ENCODE assay signal across 10 cellular contexts in genomic region chrX:101219840-101220191, GRCh38. TPM values are rescaled to one million over a fixed set of nuclear protein-coding genes. Genes with fewer than 3 reads are reported as not detected.
A peak's percentile ranks its signal among the peaks of the same experiment; 100 is the strongest.
DNase-seq lines count a peak whose midpoint lies in the region; ATAC-seq and TF ChIP-seq lines count a peak whose summit lies in the region.
"Had no signal": no experiment of that assay in that cellular context is flagged by ENCODE, and none has a peak within 500 bp of the region (broad histone marks: within the 10 kb centered on the region; RNA-seq: fewer than 3 reads in every experiment).

No MANE protein-coding gene starts in this region.

- no peak for ATAC-seq in HG02973 (IDR thresholded peaks at IDR 0.05; ENCODE audit: unreplicated experiment)
- ATAC-seq: lower lobe of right lung had no signal

- H3K27ac ChIP-seq in CD4-positive, alpha-beta memory T cell (ENCODE audit: low read depth, low read length) = no peak overlapping the region
- H3K27ac ChIP-seq in coronary artery (no peak overlapping the region), left ventricle myocardium inferior (replicated peaks) (no peak overlapping the region)
- H3K27ac ChIP-seq: lower lobe of right lung had no signal

- H3K9me3 Mint-ChIP-seq in CD4-positive, alpha-beta memory T cell = peaks cover 0 to 1% (median 0%) of the 10 kb centered on the region in 8 donors
- H3K9me3 Mint-ChIP-seq in nephron progenitor cell = peaks cover 50% of the 10 kb centered on the region

- POLR2A ChIA-PET in CD4-positive, alpha-beta memory T cell (lab: Charles Lee; ENCODE audit: partially characterized antibody) = no interaction called here

- no peaks in the 10 kb centered on the region for H3K36me3 Mint-ChIP-seq in CD4-positive, alpha-beta memory T cell
- no peaks in the 10 kb centered on the region for H3K36me3 Mint-ChIP-seq in nephron progenitor cell (ENCODE audit: low read depth)

- H3K4me1 ChIP-seq in CD4-positive, alpha-beta memory T cell (ENCODE audit: insufficient read depth, low read length) = no peaks in the 10 kb centered on the region
- H3K4me1 ChIP-seq in left ventricle myocardium inferior = no peaks in the 10 kb centered on the region
- H3K4me1 ChIP-seq: lower lobe of right lung had no signal

- H3K4me1 Mint-ChIP-seq in CD4-positive, alpha-beta memory T cell = peaks cover 3 to 17% (median 9%) of the 10 kb centered on the region in 4 donors
- H3K4me1 Mint-ChIP-seq in nephron progenitor cell = peaks cover 19% of the 10 kb centered on the region

- no peak for TF ChIP-seq CTCF in coronary artery (IDR thresholded peaks at IDR 0.05)
- no peak for TF ChIP-seq CTCF in nephron progenitor cell (IDR thresholded peaks at IDR 0.05)
- TF ChIP-seq CTCF in left ventricle myocardium inferior (IDR thresholded peaks at IDR 0.05; ENCODE audit: borderline replicate concordance) = no peak

- H3K36me3 ChIP-seq in CD4-positive, alpha-beta memory T cell (ENCODE audit: insufficient read depth, low read length) = no peaks in the 10 kb centered on the region
- no peaks in the 10 kb centered on the region for H3K36me3 ChIP-seq in left ventricle myocardium inferior
- H3K36me3 ChIP-seq: lower lobe of right lung had no signal

- no peaks in the 10 kb centered on the region for H3K27me3 Mint-ChIP-seq in CD4-positive, alpha-beta memory T cell
- peaks cover 6% of the 10 kb centered on the region for H3K27me3 Mint-ChIP-seq in nephron progenitor cell (ENCODE audit: low read depth, poor library complexity)

- peak overlapping the region in 7 of 8 donors; percentile 10 to 84 (median 52) for H3K4me3 Mint-ChIP-seq in CD4-positive, alpha-beta memory T cell
- peak overlapping the region; percentile 61 for H3K4me3 Mint-ChIP-seq in nephron progenitor cell

- peak overlapping the region in 3 of 7 donors; percentile 22 to 73 (median 44) for H3K27ac Mint-ChIP-seq in CD4-positive, alpha-beta memory T cell
- peak overlapping the region; percentile 30 for H3K27ac Mint-ChIP-seq in nephron progenitor cell
- H3K27ac Mint-ChIP-seq: H9 had no signal

- no peak for DNase-seq in CD4-positive, alpha-beta memory T cell
- DNase-seq in M059J (ENCODE audit: low read depth) (peak; percentile 70), coronary artery (ENCODE audit: low spot score) (no peak), nephron progenitor cell (peak; percentile 5), left ventricle myocardium inferior (no peak), NCI-H2107 treated with DMSO at 0.1 percent for 48 hours (lab: John Stamatoyannopoulos, UW; ENCODE audit: unreplicated experiment) (no peak)
- DNase-seq: activated gamma-delta T cell treated with Interleukin-2 at 50 U/mL for 16 hours, H9, lower lobe of right lung had no signal

- no peak overlapping the region for H3K4me3 ChIP-seq in CD4-positive, alpha-beta memory T cell (ENCODE audit: low read length in 2 of 2)
- H3K4me3 ChIP-seq in coronary artery = peak overlapping the region; percentile 28
- no peak overlapping the region for H3K4me3 ChIP-seq in left ventricle myocardium inferior
- H3K4me3 ChIP-seq: lower lobe of right lung had no signal

- H3K9me3 ChIP-seq in CD4-positive, alpha-beta memory T cell (ENCODE audit: control insufficient read depth in 1 of 2, low read length in 2 of 2) = no peaks in the 10 kb centered on the region
- no peaks in the 10 kb centered on the region for H3K9me3 ChIP-seq in left ventricle myocardium inferior (replicated peaks)
- H3K9me3 ChIP-seq: lower lobe of right lung had no signal

- CTCF ChIA-PET in CD4-positive, alpha-beta memory T cell (lab: Charles Lee; ENCODE audit: partially characterized antibody) = interaction anchor here (0.6 kb wide), 1 partner anchor 8 kb away, joined by 3 read pairs; no protein-coding TSS in a partner anchor

- intact Hi-C loops in CD4-positive, alpha-beta memory T cell (cut with micrococcal nuclease) = no loop called here
- intact Hi-C loops in left ventricle myocardium inferior (cut with micrococcal nuclease) = no loop called here

- no peaks in the 10 kb centered on the region for H3K27me3 ChIP-seq in CD4-positive, alpha-beta memory T cell (ENCODE audit: insufficient read depth, low read length)
- no peaks in the 10 kb centered on the region for H3K27me3 ChIP-seq in left ventricle myocardium inferior (ENCODE audit: low read depth)

RNA-seq across cellular contexts. Expression of gene DRP2, which starts 0.2 kb away (rescaled TPM):
- total RNA-seq in CD4-positive, alpha-beta memory T cell = under 1 TPM in 1 of 2 experiments, not detected in 1; 0.08 TPM
- polyA plus RNA-seq in CD4-positive, alpha-beta memory T cell = under 1 TPM in 1 of 2 donors, not detected in 1; 0.13 TPM
- 0.42 and 0.44 TPM in 2 replicates for total RNA-seq in M059J (2014; rRNA removed; shearing (Covaris generic))
- total RNA-seq in left ventricle myocardium inferior = 0.14 TPM
- total RNA-seq: lower lobe of right lung had no signal

Comparison
In these comparisons a context has a peak if more than half of its experiments do, and no peak if none do; other contexts are left out.
1. DNase-seq: peak in M059J (single experiment) and nephron progenitor cell (single experiment); none in CD4-positive, alpha-beta memory T cell (0 of 5), coronary artery (single experiment), left ventricle myocardium inferior (single experiment) and NCI-H2107 treated with DMSO at 0.1 percent for 48 hours (single experiment).